ENCODE assay signal across 7 cellular contexts in the genomic region with DNA sequence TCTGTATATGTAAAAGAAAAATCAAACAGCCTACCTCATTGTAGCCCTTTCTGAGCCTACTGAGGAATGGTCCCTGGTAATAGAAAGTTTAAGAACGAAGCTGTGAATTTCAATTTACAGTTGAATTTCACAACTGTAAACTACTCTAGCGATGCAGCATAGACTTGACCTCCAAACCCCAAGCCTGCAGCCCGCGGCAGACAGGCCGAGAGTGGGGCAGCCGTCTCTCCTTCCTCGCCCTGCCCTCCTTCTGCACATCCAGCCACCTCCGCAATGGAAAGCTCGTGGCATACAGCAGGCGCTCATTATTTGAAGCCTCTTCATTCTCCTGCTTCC. TPM values are rescaled to one million over a fixed set of nuclear protein-coding genes. Genes with fewer than 3 reads are reported as not detected.
DNase-seq lines count a peak whose midpoint lies in the region; ATAC-seq and TF ChIP-seq lines count a peak whose summit lies in the region.

No MANE protein-coding gene starts in this region.

- H3K4ac ChIP-seq in trophoblast cell (ENCODE audit: low read depth, low read length): no peak overlapping the region

- TF ChIP-seq EP300 in esophagus muscularis mucosa (IDR thresholded peaks at IDR 0.05): no peak

- H2AFZ ChIP-seq in trophoblast cell (ENCODE audit: insufficient read depth, low read length, poor library complexity): peak overlapping the region; percentile 32

- H3K27me3 ChIP-seq in esophagus muscularis mucosa (peaks cover 0 to 3% (median 0%) of the 10 kb centered on the region in 4 donors), trophoblast cell (ENCODE audit: insufficient read depth, low read length) (no peaks in the 10 kb centered on the region)

- H3K4me1 ChIP-seq in esophagus muscularis mucosa (peaks cover 4 to 15% (median 11%) of the 10 kb centered on the region in 4 donors), trophoblast cell (ENCODE audit: control insufficient read depth in 1 of 2, insufficient read depth in 2 of 2, low read length in 2 of 2) (peaks cover 4 to 6% of the 10 kb centered on the region in 2 experiments)

- no peak overlapping the region for H4K12ac ChIP-seq in trophoblast cell (ENCODE audit: low read depth, low read length)

- no peak overlapping the region for H2BK5ac ChIP-seq in trophoblast cell (ENCODE audit: low read depth, low read length, poor library complexity)

- no peak overlapping the region for H3K9ac ChIP-seq in trophoblast cell (ENCODE audit: low read length)

- no peak overlapping the region for H2BK120ac ChIP-seq in trophoblast cell (ENCODE audit: insufficient read depth, low read length, poor library complexity)

- no peak for DNase-seq in NB4 (ENCODE audit: low read depth)
- no peak for DNase-seq in esophagus muscularis mucosa (ENCODE audit: extremely low spot score)
- DNase-seq in trophoblast cell: no peak
- no peak for DNase-seq in NCI-H1092 treated with DMSO at 0.1 percent for 48 hours (lab: John Stamatoyannopoulos, UW)
- no peak for DNase-seq in RKO (ENCODE audit: low spot score)

- intact Hi-C loops in esophagus muscularis mucosa (cut with DNase I): loop anchor here (1.0 to 5.0 kb wide), 2 partner anchors 113 to 273 kb away; no protein-coding TSS in a partner anchor

- no peak overlapping the region for H2AK5ac ChIP-seq in trophoblast cell (ENCODE audit: low read length)

- H3K79me2 ChIP-seq in trophoblast cell (ENCODE audit: control insufficient read depth, insufficient read depth, low read length, poor library complexity): no peaks in the 10 kb centered on the region

- peaks cover 7% of the 10 kb centered on the region for H3K79me1 ChIP-seq in trophoblast cell (ENCODE audit: low read length)

- no peak overlapping the region for H3K23ac ChIP-seq in trophoblast cell (ENCODE audit: low read length)

- ATAC-seq in GM21423 (IDR thresholded peaks at IDR 0.05; ENCODE audit: unreplicated experiment) (peak; percentile 12), GM19351 (IDR thresholded peaks at IDR 0.05; ENCODE audit: unreplicated experiment) (no peak)

- H3K14ac ChIP-seq in trophoblast cell (ENCODE audit: low read length): no peak overlapping the region

- H3K36me3 ChIP-seq in esophagus muscularis mucosa (no peaks in the 10 kb centered on the region), trophoblast cell (ENCODE audit: control insufficient read depth in 1 of 2, insufficient read depth in 2 of 2, low read length in 2 of 2) (no peaks in the 10 kb centered on the region)

- H3K4me3 ChIP-seq in NB4 (ENCODE audit: low read depth, low read length): peak overlapping the region; percentile 74
- H3K4me3 ChIP-seq in esophagus muscularis mucosa: peak overlapping the region; percentile 54 to 71 (median 68)
- no peak overlapping the region for H3K4me3 ChIP-seq in trophoblast cell (ENCODE audit: low read depth, low read length)

- no peak overlapping the region for H3K18ac ChIP-seq in trophoblast cell (ENCODE audit: low read length)

- no peak for TF ChIP-seq POLR2A in NB4 (IDR thresholded peaks at IDR 0.05; ENCODE audit: extremely low read depth, insufficient read length)
- no peak for TF ChIP-seq POLR2A in esophagus muscularis mucosa (IDR thresholded peaks at IDR 0.05; ENCODE audit: low read depth)

- no peak for TF ChIP-seq CTCF in NB4 (IDR thresholded peaks at IDR 0.05; ENCODE audit: low read depth, low read length)
- TF ChIP-seq CTCF in esophagus muscularis mucosa (IDR thresholded peaks at IDR 0.05): no peak

- peak overlapping the region; percentile 97 for H3K4me2 ChIP-seq in trophoblast cell (ENCODE audit: low read length)

- H4K91ac ChIP-seq in trophoblast cell (ENCODE audit: low read depth, low read length): no peak overlapping the region

- H4K8ac ChIP-seq in trophoblast cell (ENCODE audit: low read depth, low read length): peak overlapping the region; percentile 8

- no peaks in the 10 kb centered on the region for H3K9me3 ChIP-seq in esophagus muscularis mucosa
- no peaks in the 10 kb centered on the region for H3K9me3 ChIP-seq in trophoblast cell (ENCODE audit: insufficient read depth, low read depth, low read length)

- H3K27ac ChIP-seq in esophagus muscularis mucosa (replicated peaks in 1 of 4): peak overlapping the region; percentile 68 to 82 (median 76)
- no peak overlapping the region for H3K27ac ChIP-seq in trophoblast cell (ENCODE audit: low read depth, low read length)

- no peak overlapping the region for H2BK12ac ChIP-seq in trophoblast cell (ENCODE audit: low read length)

- 12% methylated on average over 3 of the region's 10 CpGs for WGBS in esophagus muscularis mucosa
- no CpG with 5 or more reads among the region's 10 CpGs for WGBS in trophoblast cell (ENCODE audit: extremely low coverage, insufficient coverage, insufficient read length)

RNA-seq across cellular contexts. Expression of a gene that starts 15.3 kb away (rescaled TPM):
- 1 to 10 TPM in 3 of 4 donors, not detected in 1; 1.7 to 3.8 (median 2.1) TPM for total RNA-seq in esophagus muscularis mucosa
- not detected in 2 replicates for polyA plus RNA-seq in trophoblast cell (2013)

RNA-seq across cellular contexts. Expression of a gene that starts 19.2 kb away (rescaled TPM):
- 10 to 100 TPM; 39.8 to 57.4 (median 41.7) TPM for total RNA-seq in esophagus muscularis mucosa
- polyA plus RNA-seq in trophoblast cell (2013): 42.3 and 43.4 TPM in 2 replicates

RNA-seq across cellular contexts. Expression of a gene that starts 28.5 kb away (rescaled TPM):
- total RNA-seq in esophagus muscularis mucosa: not detected
- 0.77 and 0.78 TPM in 2 replicates for polyA plus RNA-seq in trophoblast cell (2013)

RNA-seq across cellular contexts. Expression of a gene that starts 54.2 kb away (rescaled TPM):
- total RNA-seq in esophagus muscularis mucosa: 100 to 1,000 TPM; 175 to 222 (median 201) TPM
- polyA plus RNA-seq in trophoblast cell (2013): 18.2 and 19.0 TPM in 2 replicates

RNA-seq across cellular contexts. Expression of a gene that starts 59.4 kb away (rescaled TPM):
- not detected for total RNA-seq in esophagus muscularis mucosa
- polyA plus RNA-seq in trophoblast cell (2013): not detected in 2 replicates
